Comparison of ENCODE assay signal across 29 cellular contexts in the genomic region with DNA sequence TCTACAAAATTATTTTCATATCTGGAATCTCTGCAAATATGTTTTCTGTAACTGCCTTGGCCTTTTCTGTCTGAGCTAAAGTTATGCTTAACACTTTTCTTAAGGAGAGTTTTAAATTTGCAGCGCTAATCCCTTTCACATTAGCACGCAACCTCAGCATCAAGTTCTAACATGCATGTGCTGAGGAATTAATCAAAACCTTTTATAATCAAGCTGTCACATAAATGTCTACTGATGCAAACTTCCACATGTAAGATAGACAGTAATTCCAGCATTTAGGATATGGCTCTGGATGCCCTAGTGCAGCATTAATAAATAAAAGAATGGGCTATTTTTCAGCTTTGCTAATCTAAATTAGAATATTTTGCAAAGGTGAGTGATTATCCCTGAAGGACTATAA. TPM values are rescaled to one million over a fixed set of nuclear protein-coding genes. Genes with fewer than 3 reads are reported as not detected.
"Had no signal": no experiment of that assay in that cellular context is flagged by ENCODE, and none has a peak within 500 bp of the region (broad histone marks: within the 10 kb centered on the region; RNA-seq: fewer than 3 reads in every experiment).

No MANE protein-coding gene starts in this region.

- DNase-seq: heart left ventricle; islet precursor cell; kidney glomerular epithelial cell; left colon; left lung; lower lobe of right lung; mesendoderm; midbrain; mucosa of descending colon; naive thymus-derived CD4-positive, alpha-beta T cell; occipital lobe; psoas muscle; sigmoid colon; small intestine; spleen; stimulated activated CD4-positive, alpha-beta T cell treated with anti-CD3 and anti-CD28 coated beads, Interleukin-4, amount 100 ng/mL, for 24 hours; stimulated activated naive CD4-positive, alpha-beta T cell; uterus had no signal

- H3K27ac Mint-ChIP-seq: naive thymus-derived CD4-positive, alpha-beta T cell; natural killer cell treated with Interleukin-12 subunit alpha and Interleukin-12 subunit beta and Interleukin-15 and Interleukin-18, amount 100 ng/mL, for 72 hours; neural progenitor cell; stimulated activated effector memory CD8-positive, alpha-beta T cell treated with anti-CD3 and anti-CD28 coated beads, Interleukin-12 subunit alpha, Interleukin-12 subunit beta, amount 100 ng/mL, for 72 hours; stimulated activated naive CD8-positive, alpha-beta T cell treated with anti-CD3 and anti-CD28 coated beads, Interleukin-15, Interleukin-2, amounts not matched to agents 100 ng/mL and 50 ng/mL, for 24 hours; type B pancreatic cell had no signal

- H3K4me1 Mint-ChIP-seq: naive thymus-derived CD4-positive, alpha-beta T cell; neural progenitor cell; stimulated activated effector memory CD8-positive, alpha-beta T cell treated with anti-CD3 and anti-CD28 coated beads, Interleukin-12 subunit alpha, Interleukin-12 subunit beta, amount 100 ng/mL, for 72 hours had no signal

- H3K27me3 Mint-ChIP-seq: natural killer cell treated with Interleukin-12 subunit alpha and Interleukin-12 subunit beta and Interleukin-15 and Interleukin-18, amount 100 ng/mL, for 72 hours; stimulated activated naive CD8-positive, alpha-beta T cell treated with anti-CD3 and anti-CD28 coated beads, Interleukin-15, Interleukin-2, amounts not matched to agents 100 ng/mL and 50 ng/mL, for 24 hours; type B pancreatic cell had no signal

- H3K4me3 ChIP-seq: heart left ventricle, hepatocyte, left lung, lower lobe of right lung, mucosa of descending colon, neural progenitor cell, psoas muscle, right atrium auricular region, sigmoid colon, spleen, suprapubic skin, thoracic aorta, tibial nerve, uterus had no signal

- H3K36me3 Mint-ChIP-seq: naive thymus-derived CD4-positive, alpha-beta T cell; natural killer cell treated with Interleukin-12 subunit alpha and Interleukin-12 subunit beta and Interleukin-15 and Interleukin-18, amount 100 ng/mL, for 72 hours; neural progenitor cell; stimulated activated effector memory CD8-positive, alpha-beta T cell treated with anti-CD3 and anti-CD28 coated beads, Interleukin-12 subunit alpha, Interleukin-12 subunit beta, amount 100 ng/mL, for 72 hours; type B pancreatic cell had no signal

- H3K4me3 Mint-ChIP-seq: naive thymus-derived CD4-positive, alpha-beta T cell; natural killer cell treated with Interleukin-12 subunit alpha and Interleukin-12 subunit beta and Interleukin-15 and Interleukin-18, amount 100 ng/mL, for 72 hours; neural progenitor cell; stimulated activated effector memory CD8-positive, alpha-beta T cell treated with anti-CD3 and anti-CD28 coated beads, Interleukin-12 subunit alpha, Interleukin-12 subunit beta, amount 100 ng/mL, for 72 hours; stimulated activated naive CD8-positive, alpha-beta T cell treated with anti-CD3 and anti-CD28 coated beads, Interleukin-15, Interleukin-2, amounts not matched to agents 100 ng/mL and 50 ng/mL, for 24 hours; type B pancreatic cell had no signal

- ATAC-seq: heart left ventricle; left colon; left lung; lower lobe of right lung; mucosa of descending colon; naive thymus-derived CD4-positive, alpha-beta T cell; natural killer cell treated with Interleukin-12 subunit alpha and Interleukin-12 subunit beta and Interleukin-15 and Interleukin-18, amount 100 ng/mL, for 72 hours; psoas muscle; stimulated activated effector memory CD8-positive, alpha-beta T cell treated with anti-CD3 and anti-CD28 coated beads, Interleukin-12 subunit alpha, Interleukin-12 subunit beta, amount 100 ng/mL, for 72 hours had no signal

- H3K9me3 Mint-ChIP-seq: natural killer cell treated with Interleukin-12 subunit alpha and Interleukin-12 subunit beta and Interleukin-15 and Interleukin-18, amount 100 ng/mL, for 72 hours; stimulated activated effector memory CD8-positive, alpha-beta T cell treated with anti-CD3 and anti-CD28 coated beads, Interleukin-12 subunit alpha, Interleukin-12 subunit beta, amount 100 ng/mL, for 72 hours; stimulated activated naive CD8-positive, alpha-beta T cell treated with anti-CD3 and anti-CD28 coated beads, Interleukin-15, Interleukin-2, amounts not matched to agents 100 ng/mL and 50 ng/mL, for 24 hours; type B pancreatic cell had no signal

RNA-seq across cellular contexts. Expression of a gene that starts 17.5 kb away (rescaled TPM):
- total RNA-seq: thoracic aorta, tibial nerve, ureter had no signal
